Comparison of ENCODE assay signal across 27 cellular contexts in the genomic region with DNA sequence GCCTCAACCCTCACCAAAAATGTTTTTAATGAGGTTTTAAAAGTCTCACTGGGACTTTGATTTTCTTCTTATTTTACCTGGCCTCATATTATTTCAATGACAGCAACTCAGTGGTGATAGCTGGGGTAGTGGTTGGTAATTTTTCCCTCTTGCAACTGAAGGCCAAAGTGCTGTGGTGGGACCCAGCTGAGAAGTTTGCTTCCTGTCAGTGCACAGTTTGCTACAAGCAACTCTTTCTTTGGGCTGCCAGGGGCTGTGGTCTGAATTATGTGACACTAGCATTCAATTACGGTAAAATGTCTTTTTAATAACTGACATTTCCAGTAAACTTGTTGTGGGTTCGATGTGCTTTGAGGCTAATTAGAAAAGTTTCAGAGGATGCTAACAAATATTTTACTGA.
"Had no signal": no experiment of that assay in that cellular context is flagged by ENCODE, and none has a peak within 500 bp of the region (broad histone marks: within the 10 kb centered on the region; RNA-seq: fewer than 3 reads in every experiment).

No MANE protein-coding gene starts in this region.

- H3K4me3 Mint-ChIP-seq: dendritic cell treated with granulocyte-macrophage colony-stimulating factor and Interleukin-4, amounts not matched to agents 40 ng/mL and 50 ng/mL, for 4 days; effector memory CD8-positive, alpha-beta T cell; endodermal cell; mesothelial cell of epicardium had no signal

- H3K9me3 Mint-ChIP-seq: effector memory CD8-positive, alpha-beta T cell had no signal

- DNase-seq: colonic mucosa; cortex of kidney; effector CD8-positive, alpha-beta T cell; effector memory CD8-positive, alpha-beta T cell; endodermal cell; erythroblast; esophagus squamous epithelium; foreskin fibroblast; foreskin melanocyte; gastrocnemius medialis; glutamatergic neuron; head of caudate nucleus; heart right ventricle; hippocampal formation; islet precursor cell; kidney; kidney glomerular epithelial cell; left colon; left ventricle myocardium inferior; lower lobe of right lung; mesenchymal stem cell; mucosa of descending colon; naive B cell had no signal

- H3K27me3 Mint-ChIP-seq: dendritic cell treated with granulocyte-macrophage colony-stimulating factor and Interleukin-4, amounts not matched to agents 40 ng/mL and 50 ng/mL, for 4 days; effector memory CD8-positive, alpha-beta T cell; naive B cell had no signal

- H3K27ac Mint-ChIP-seq: dendritic cell treated with granulocyte-macrophage colony-stimulating factor and Interleukin-4, amounts not matched to agents 40 ng/mL and 50 ng/mL, for 4 days; endodermal cell; mesothelial cell of epicardium had no signal

- H3K4me1 Mint-ChIP-seq: mesothelial cell of epicardium, naive B cell had no signal

- ATAC-seq: effector memory CD8-positive, alpha-beta T cell; esophagus mucosa; gastrocnemius medialis; heart right ventricle; left colon; left lobe of liver; lower lobe of right lung; mucosa of descending colon had no signal
